1 cellular context compared by ENCODE assay signal in genomic region chr1:62783736-62784508, GRCh38.
TF ChIP-seq lines count a peak whose summit lies in the region.

Gene ATG4C, plus strand, starts transcription at chr1:62784132. Its CDS starts 19,655 bp downstream, at chr1:62803787.

TF ChIP-seq in K562, 482 proteins besides CTCF, POLR2A, EP300 and RAD21 (continued from another document and continues in another):
- peak; percentile 75 for TF ChIP-seq CTBP1 (IDR thresholded peaks at IDR 0.05; ENCODE audit: borderline replicate concordance)
- TF ChIP-seq ZFP1 (CRISPR knock-in tag; IDR thresholded peaks at IDR 0.05), result no peak
- no peak for TF ChIP-seq ZNF134 (CRISPR knock-in tag; conservative IDR thresholded peaks at IDR 0.05)
- no peak for TF ChIP-seq FOXA1 (IDR thresholded peaks at IDR 0.05; ENCODE audit: borderline replicate concordance)
- TF ChIP-seq ZNF583 (CRISPR knock-in tag; IDR thresholded peaks at IDR 0.05), result no peak
- TF ChIP-seq TAF7 (tag; IDR thresholded peaks at IDR 0.05), result peak; percentile 15; the same call in 1 of the 2 replicates
- TF ChIP-seq VEZF1 (CRISPR knock-in tag; IDR thresholded peaks at IDR 0.05), result 0 out of 2 replicates have a peak, but pooled peaks have one; percentile 6
- no peak for TF ChIP-seq ELK3 (CRISPR knock-in tag; IDR thresholded peaks at IDR 0.05)
- TF ChIP-seq HCFC1 (IDR thresholded peaks at IDR 0.05; ENCODE audit: low read depth, low read length), result peak; percentile 91
- no peak for TF ChIP-seq TGIF2 (CRISPR knock-in tag; IDR thresholded peaks at IDR 0.05)
- no peak for TF ChIP-seq PPARD (CRISPR knock-in tag; IDR thresholded peaks at IDR 0.05)
- TF ChIP-seq CREB3 (tag; conservative IDR thresholded peaks at IDR 0.05; ENCODE audit: low read depth), result 0 out of 2 replicates have a peak, but pooled peaks have one; percentile 46
- TF ChIP-seq ZHX1 (conservative IDR thresholded peaks at IDR 0.05; ENCODE audit: low read length), result peak; percentile 82; the same call in 1 of the 2 replicates
- 0 out of 2 replicates have a peak, but pooled peaks have one; percentile 11 for TF ChIP-seq MITF (IDR thresholded peaks at IDR 0.05)
- no peak for TF ChIP-seq CSDE1 (IDR thresholded peaks at IDR 0.05)
- 0 out of 2 replicates have a peak, but pooled peaks have one; percentile 19 for TF ChIP-seq BCOR (IDR thresholded peaks at IDR 0.05)
- no peak for TF ChIP-seq ZFPM2 (CRISPR knock-in tag; IDR thresholded peaks at IDR 0.05)
- no peak for TF ChIP-seq CREB5 (CRISPR knock-in tag; IDR thresholded peaks at IDR 0.05)
- peak; percentile 87; the same call in 1 of the 2 replicates for TF ChIP-seq ZZZ3 (IDR thresholded peaks at IDR 0.05)
- no peak for TF ChIP-seq MTF1 (CRISPR knock-in tag; IDR thresholded peaks at IDR 0.05; ENCODE audit: borderline replicate concordance)
- no peak for TF ChIP-seq SRSF7 (optimal IDR thresholded peaks at IDR 0.05; ENCODE audit: low read depth, low read length)
- peak in 1 of 2 experiments; percentile 88; a peak in 2 of 4 replicates for TF ChIP-seq ARNT (IDR thresholded peaks at IDR 0.05)
- TF ChIP-seq RERE (CRISPR knock-in tag; IDR thresholded peaks at IDR 0.05; ENCODE audit: borderline replicate concordance), result no peak
- TF ChIP-seq CREM (IDR thresholded peaks at IDR 0.05; ENCODE audit: low read depth), result peak; percentile 91
- 0 out of 2 replicates have a peak, but pooled peaks have one; percentile 17 for TF ChIP-seq MAFK (IDR thresholded peaks at IDR 0.05; ENCODE audit: low read length)
- TF ChIP-seq HMG20B (CRISPR knock-in tag; IDR thresholded peaks at IDR 0.05), result no peak
- no peak for TF ChIP-seq ZNF507 (tag; conservative IDR thresholded peaks at IDR 0.05)
- no peak for TF ChIP-seq GTF2A2 (tag; IDR thresholded peaks at IDR 0.05)
- TF ChIP-seq PBX2 (CRISPR knock-in tag; IDR thresholded peaks at IDR 0.05; ENCODE audit: low read depth), result no peak
- TF ChIP-seq PBX2 (tag; conservative IDR thresholded peaks at IDR 0.05; ENCODE audit: low read depth), result peak; percentile 35; the same call in 1 of the 2 replicates
- TF ChIP-seq ZNF436 (CRISPR knock-in tag; IDR thresholded peaks at IDR 0.05), result no peak
- no peak for TF ChIP-seq HNRNPL (IDR thresholded peaks at IDR 0.05; ENCODE audit: low read depth, low read length)
- TF ChIP-seq MAX (CRISPR knock-in tag; IDR thresholded peaks at IDR 0.05), result peak; percentile 45
- no peak for TF ChIP-seq EWSR1 (IDR thresholded peaks at IDR 0.05; ENCODE audit: borderline replicate concordance, low read depth, partially characterized antibody)
- TF ChIP-seq PYGO2 (tag; IDR thresholded peaks at IDR 0.05), result no peak
- no peak for TF ChIP-seq DNMT1 (IDR thresholded peaks at IDR 0.05)
- no peak for TF ChIP-seq CCAR2 (IDR thresholded peaks at IDR 0.05; ENCODE audit: low read depth, low read length)
- TF ChIP-seq MAFG (tag; conservative IDR thresholded peaks at IDR 0.05), result no peak
- no peak for TF ChIP-seq U2AF1 (optimal IDR thresholded peaks at IDR 0.05; ENCODE audit: low read depth, low read length)
- peak; percentile 25; the same call in 1 of the 2 replicates for TF ChIP-seq DMBX1 (CRISPR knock-in tag; IDR thresholded peaks at IDR 0.05; ENCODE audit: borderline replicate concordance)
- no peak for TF ChIP-seq KAT8 (IDR thresholded peaks at IDR 0.05; ENCODE audit: low read depth)
- TF ChIP-seq NCOA1 (IDR thresholded peaks at IDR 0.05; ENCODE audit: low read depth), result 0 out of 2 replicates have a peak, but pooled peaks have one; percentile 28
- TF ChIP-seq SMAD3 (CRISPR knock-in tag; conservative IDR thresholded peaks at IDR 0.05), result no peak
